In the genomic region with DNA sequence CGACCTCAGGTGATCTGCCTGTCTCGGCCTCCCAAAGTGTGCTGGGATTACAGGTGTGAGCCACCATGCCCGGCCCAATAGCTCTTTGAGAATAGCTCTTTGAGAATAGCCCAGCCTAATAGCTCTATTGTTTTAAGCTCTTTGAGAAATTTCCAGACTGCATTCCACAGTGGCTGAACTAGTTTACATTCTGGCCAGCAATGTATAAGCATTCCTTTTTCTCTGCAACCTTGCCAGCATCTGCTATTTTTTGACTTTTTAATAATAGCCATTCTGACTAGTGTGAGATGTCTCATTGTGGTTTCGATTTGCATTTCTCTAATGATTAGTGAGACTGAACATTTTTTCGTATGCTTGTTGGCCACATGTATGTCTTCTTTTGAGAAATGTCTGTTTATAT, we compare ENCODE assay signal across 8 cellular contexts. TPM values are rescaled to one million over a fixed set of nuclear protein-coding genes. Genes with fewer than 3 reads are reported as not detected.
A peak's percentile ranks its signal among the peaks of the same experiment; 100 is the strongest.
DNase-seq lines count a peak whose midpoint lies in the region; ATAC-seq and TF ChIP-seq lines count a peak whose summit lies in the region.
"Not testable (repeated sequence)": the region's sequence is repeated elsewhere in the genome, so short reads cannot be mapped to it uniquely, and the experiment has no call there.

No MANE protein-coding gene starts in this region.

- not testable (repeated sequence) for H3K9me3 ChIP-seq in IMR-90 (ENCODE audit: control insufficient read depth, insufficient read depth, low read length)

- H2BK120ac ChIP-seq in IMR-90 (ENCODE audit: low read depth, low read length) = 0 out of 2 replicates have a peak overlapping the region, but pooled peaks have one; percentile 25

- H3K56ac ChIP-seq in IMR-90 (ENCODE audit: extremely low read depth, insufficient read depth, low read length) = not testable (repeated sequence)

- 70% methylated on average over 3 of the region's 5 CpGs; no CpG with 5 or more reads in 1 of the 2 experiments for WGBS in IMR-90 (ENCODE audit: extremely low coverage in 2 of 2, insufficient read length in 1 of 2), 2 experiments

- not testable (repeated sequence) for TF ChIP-seq POLR2A in IMR-90 (IDR thresholded peaks at IDR 0.05; ENCODE audit: low read depth, low read length)

- H2BK20ac ChIP-seq in IMR-90 (ENCODE audit: low read depth, low read length) = peak overlapping the region; percentile 33; the same call in 1 of the 2 replicates

- peak; percentile 78 for DNase-seq in IMR-90
- DNase-seq in cardiac fibroblast (ENCODE audit: low read depth in 2 of 2) = peak; percentile 60 to 63
- DNase-seq in renal cortical epithelial cell (ENCODE audit: low read depth) = peak; percentile 26

- H3K4me2 ChIP-seq in IMR-90 (ENCODE audit: low read depth, low read length) = peak overlapping the region; percentile 65

- H3K23ac ChIP-seq in IMR-90 (ENCODE audit: low read depth, low read length) = not testable (repeated sequence)

- peak overlapping the region; percentile 57 for H3K27ac ChIP-seq in IMR-90 (ENCODE audit: insufficient read depth, low read length)

- 0 out of 4 replicates have a peak overlapping the region, but pooled peaks of 1 of the 2 experiments have one; percentile 16 for H4K8ac ChIP-seq in IMR-90 (ENCODE audit: low read depth in 2 of 2, low read length in 2 of 2)

- intact Hi-C loops in IMR-90 (cut with micrococcal nuclease) = loop anchor here (1.0 to 2.0 kb wide), 2 partner anchors 7 to 43 kb away; a partner anchor contains a TSS

- not testable (repeated sequence) for H3K9me1 ChIP-seq in IMR-90 (ENCODE audit: insufficient read depth, low read length)

- POLR2A ChIA-PET in IMR-90 (lab: Charles Lee; ENCODE audit: unreplicated experiment) = not testable (repeated sequence)

- not testable (repeated sequence) for H2AFZ ChIP-seq in IMR-90 (replicated peaks; ENCODE audit: low read length, poor library complexity)

- not testable (repeated sequence) for TF ChIP-seq RAD21 in IMR-90 (IDR thresholded peaks at IDR 0.05; ENCODE audit: low read length)

- in situ Hi-C loops in IMR-90 (cut with MboI; ENCODE audit: low sequenced_read_pairs) = loop anchor here (25.0 kb wide), 1 partner anchor 349 kb away; no protein-coding TSS in a partner anchor

- not testable (repeated sequence) for H4K20me1 ChIP-seq in IMR-90 (ENCODE audit: insufficient read depth, low read length)

- H2BK15ac ChIP-seq in IMR-90 (ENCODE audit: low read depth, low read length) = not testable (repeated sequence)

- CTCF ChIA-PET in IMR-90 (lab: Yijun Ruan, JAX) = interaction anchor here (0.9 to 1.0 kb wide), 3 partner anchors 9 to 218 kb away, joined by 3 to 7 read pairs (median 5); no protein-coding TSS in a partner anchor

- not testable (repeated sequence) for BruUV-seq in IMR-90 (replicated peaks; lab: Mats Ljungman, UMichigan)

- peak overlapping the region; percentile 65 for H2BK5ac ChIP-seq in IMR-90 (ENCODE audit: low read depth, low read length, poor library complexity, severe bottlenecking)

- not testable (repeated sequence) for H4K5ac ChIP-seq in IMR-90 (ENCODE audit: low read depth, low read length)

- dilution Hi-C loops in IMR-90 (cut with HindIII; ENCODE audit: low sequenced_read_pairs, unreplicated experiment) = not testable (repeated sequence)

- ATAC-seq in GM18511 (IDR thresholded peaks at IDR 0.05; ENCODE audit: unreplicated experiment) (peak; percentile 71), GM19351 (IDR thresholded peaks at IDR 0.05; ENCODE audit: unreplicated experiment) (peak; percentile 55), GM21529 (IDR thresholded peaks at IDR 0.05; ENCODE audit: unreplicated experiment) (peak; percentile 60), HG02763 (IDR thresholded peaks at IDR 0.05; ENCODE audit: unreplicated experiment) (peak; percentile 59), HG03139 (IDR thresholded peaks at IDR 0.05; ENCODE audit: unreplicated experiment) (peak; percentile 57), IMR-90 (ENCODE audit: low read depth) (peak; percentile 87)

- not testable (repeated sequence) for H2AK5ac ChIP-seq in IMR-90 (ENCODE audit: low read depth, low read length)

- not testable (repeated sequence) for H3K9ac ChIP-seq in IMR-90 (ENCODE audit: low read depth, low read length)

- not testable (repeated sequence) for H3K4ac ChIP-seq in IMR-90 (ENCODE audit: low read depth, low read length)

- not testable (repeated sequence) for H4K91ac ChIP-seq in IMR-90 (ENCODE audit: insufficient read depth, low read depth, low read length)

- H3K18ac ChIP-seq in IMR-90 (ENCODE audit: low read depth, low read length) = not testable (repeated sequence)

- peak overlapping the region; percentile 8; the same call in 1 of the 2 replicates for H3K4me3 ChIP-seq in IMR-90 (ENCODE audit: insufficient read depth, low read depth, low read length)
- not testable (repeated sequence) for H3K4me3 ChIP-seq in cardiac fibroblast (replicated peaks in 1 of 2; ENCODE audit: low read depth in 2 of 2, low read length in 2 of 2)

- H2AK9ac ChIP-seq in IMR-90 (replicated peaks; ENCODE audit: low read depth, low read length, poor library complexity) = not testable (repeated sequence)

- H3K14ac ChIP-seq in IMR-90 (replicated peaks; ENCODE audit: low read depth, low read length) = not testable (repeated sequence)

- not testable (repeated sequence) for H3K27me3 ChIP-seq in IMR-90 (ENCODE audit: control insufficient read depth, insufficient read depth, low read length)

- H3K4me1 ChIP-seq in IMR-90 (ENCODE audit: control insufficient read depth, insufficient read depth, low read length) = not testable (repeated sequence)

- H3K79me1 ChIP-seq in IMR-90 (ENCODE audit: low read depth in 1 of 2, low read length in 2 of 2) = peaks cover 12 to 31% of the 10 kb centered on the region in 2 experiments

- not testable (repeated sequence) for TF ChIP-seq CTCF in IMR-90 (conservative IDR thresholded peaks at IDR 0.05; ENCODE audit: low read depth, low read length); cardiac fibroblast (IDR thresholded peaks at IDR 0.05; ENCODE audit: low read depth, low read length)

- not testable (repeated sequence) for H3K36me3 ChIP-seq in IMR-90 (ENCODE audit: control insufficient read depth, insufficient read depth, low read length)

TF ChIP-seq in IMR-90, 13 proteins besides CTCF, POLR2A, EP300 and RAD21:
- 0 out of 2 replicates have a peak, but pooled peaks have one; percentile 11 for TF ChIP-seq FOS (IDR thresholded peaks at IDR 0.05; ENCODE audit: low read depth, low read length)

RNA-seq across cellular contexts. Expression of a gene that starts 43.3 kb away (rescaled TPM):
- total RNA-seq in IMR-90 (2012; rRNA removed) (18.5 and 26.9 TPM in 2 replicates), renal cortical epithelial cell (31.9 and 36.8 TPM in 2 replicates)
- polyA plus RNA-seq in IMR-90 (2012; rRNA removed) = 6.6 and 8.2 TPM in 2 replicates
- polyA plus RNA-seq in IMR-90 (2012; cell fraction: cytosol; rRNA removed) = 2.1 and 4.4 TPM in 2 replicates
- polyA plus RNA-seq in IMR-90 (2012; cell fraction: nucleus; rRNA removed; ENCODE audit: low replicate concordance) = 1.7 and 4.9 TPM in 2 replicates

RNA-seq across cellular contexts. Expression of a gene that starts 43.5 kb away (rescaled TPM):
- total RNA-seq in IMR-90 (2012; rRNA removed) = 17.0 and 31.1 TPM in 2 replicates
- 4.2 and 5.3 TPM in 2 replicates for polyA plus RNA-seq in IMR-90 (2012; rRNA removed)
- 0.48 and 1.0 TPM in 2 replicates for polyA plus RNA-seq in IMR-90 (2012; cell fraction: cytosol; rRNA removed)
- polyA plus RNA-seq in IMR-90 (2012; cell fraction: nucleus; rRNA removed; ENCODE audit: low replicate concordance) = 0.27 and 3.6 TPM in 2 replicates
- total RNA-seq in renal cortical epithelial cell = 34.9 and 42.7 TPM in 2 replicates

Comparison
In these comparisons a context has a peak if more than half of its experiments do, and no peak if none do; other contexts are left out.
1. DNase-seq: peak in every context shown above with its lines; median percentile 78 in IMR-90; 62 in cardiac fibroblast; 26 in renal cortical epithelial cell.